In genomic region chr4:104940927-104941326, GRCh38 we compare ENCODE assay signal across 23 cellular contexts.
"Had no signal": no experiment of that assay in that cellular context is flagged by ENCODE, and none has a peak within 500 bp of the region (broad histone marks: within the 10 kb centered on the region; RNA-seq: fewer than 3 reads in every experiment).

No MANE protein-coding gene starts in this region.

- ATAC-seq: gastrocnemius medialis; left cardiac atrium; left lung; naive thymus-derived CD8-positive, alpha-beta T cell; psoas muscle; right cardiac atrium had no signal

- H3K4me3 ChIP-seq: dorsolateral prefrontal cortex, gastrocnemius medialis, left lung, ovary, psoas muscle, sigmoid colon, testis, tibial artery had no signal

- H3K27me3 ChIP-seq: dorsolateral prefrontal cortex, gastrocnemius medialis, left lung, ovary, sigmoid colon, testis, tibial artery had no signal

- DNase-seq: dorsolateral prefrontal cortex; effector CD4-positive, alpha-beta T cell; gastrocnemius medialis; head of caudate nucleus; left cardiac atrium; left lung; mesendoderm; midbrain; naive thymus-derived CD8-positive, alpha-beta T cell; nephron progenitor cell; occipital lobe; ovary; posterior cingulate gyrus; psoas muscle; right cardiac atrium; sigmoid colon; stimulated activated CD4-positive, alpha-beta T cell treated with anti-CD3 and anti-CD28 coated beads, Interleukin-2, amount 100 ng/mL, for 24 hours; stimulated activated CD4-positive, alpha-beta T cell treated with anti-CD3 and anti-CD28 coated beads, Interleukin-4, amount 100 ng/mL, for 24 hours; stimulated activated naive CD8-positive, alpha-beta T cell treated with anti-CD3 and anti-CD28 coated beads, Interleukin-15, Interleukin-2, amounts not matched to agents 100 U/mL and 50 U/mL, for 24 hours; substantia nigra; testis; tibial artery had no signal

- H3K9me3 ChIP-seq: gastrocnemius medialis, left lung, ovary, psoas muscle, sigmoid colon, testis, tibial artery had no signal

- FAIRE-seq: urothelium cell line had no signal

- H3K36me3 ChIP-seq: gastrocnemius medialis, left lung, ovary, sigmoid colon, tibial artery had no signal

- H3K27ac ChIP-seq: dorsolateral prefrontal cortex, gastrocnemius medialis, left lung, ovary, psoas muscle, sigmoid colon, testis, tibial artery had no signal
